ENCODE assay signal across 8 cellular contexts in the genomic region with DNA sequence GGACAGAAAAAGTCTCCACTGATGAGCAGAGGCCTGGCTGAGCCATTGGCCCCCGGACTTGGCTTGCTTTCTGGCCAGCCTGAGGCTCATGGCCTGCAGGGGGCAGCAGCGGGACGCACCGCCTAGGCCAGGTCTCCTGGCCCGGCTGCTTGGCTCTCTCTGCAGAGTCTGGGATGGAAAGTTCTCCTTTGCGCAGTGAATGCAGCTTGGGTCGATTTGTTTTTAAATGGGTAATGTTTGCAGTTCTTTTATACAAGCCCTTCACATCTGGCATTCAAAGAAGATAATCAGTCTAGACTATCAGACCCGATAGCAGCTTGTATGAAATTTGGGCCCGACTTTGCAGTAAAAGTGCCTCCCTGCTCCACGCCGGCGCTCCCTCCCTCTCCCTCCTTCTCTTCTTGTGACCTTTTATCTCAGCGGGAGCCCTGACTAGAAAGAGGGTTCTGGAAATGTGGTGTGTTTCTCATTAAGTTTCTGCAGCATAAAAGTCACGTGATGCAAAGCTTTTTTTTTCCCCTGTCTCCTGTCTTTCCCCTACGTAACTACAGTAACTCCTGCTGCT. TPM values are rescaled to one million over a fixed set of nuclear protein-coding genes. Genes with fewer than 3 reads are reported as not detected.
A peak's percentile ranks its signal among the peaks of the same experiment; 100 is the strongest.
DNase-seq lines count a peak whose midpoint lies in the region; ATAC-seq and TF ChIP-seq lines count a peak whose summit lies in the region.

No MANE protein-coding gene starts in this region.

- no peaks in the 10 kb centered on the region for H3K27me3 ChIP-seq in left lung

- H3K9me3 ChIP-seq in left lung = no peaks in the 10 kb centered on the region

- no peak overlapping the region for H3K27ac ChIP-seq in left lung

- no peaks in the 10 kb centered on the region for H3K36me3 ChIP-seq in left lung

- peak; percentile 93 for DNase-seq in GM03348 (ENCODE audit: low spot score)
- DNase-seq in NCI-H446 (lab: John Stamatoyannopoulos, UW) = peak; percentile 40 to 84
- DNase-seq in activated CD4-positive, alpha-beta T cell treated with anti-CD3 and anti-CD28 coated beads, Interleukin-2, amount 50 U/mL, for 24 hours (ENCODE audit: low read depth in 1 of 2, low spot score in 1 of 2) = peak; percentile 49 to 55
- peak; percentile 25 for DNase-seq in cortex of kidney (lab: John Stamatoyannopoulos, UW)
- peak; percentile 80 to 94 for DNase-seq in left lung
- DNase-seq in stimulated activated CD4-positive, alpha-beta T cell treated with anti-CD3 and anti-CD28 coated beads, Interleukin-4, amount 100 ng/mL, for 1 hour = peak; percentile 78

- ATAC-seq in HG02759 (IDR thresholded peaks at IDR 0.05; ENCODE audit: unreplicated experiment) (peak; percentile 50), left lung (peak; percentile 98), GM18858 (IDR thresholded peaks at IDR 0.05; ENCODE audit: unreplicated experiment) (no peak)

- TF ChIP-seq CTCF in left lung (IDR thresholded peaks at IDR 0.05) = peak; percentile 94 to 95

- intact Hi-C loops in left lung (cut with DNase I) = loop anchor here in 1 of 2 donors (5.0 kb wide), 1 partner anchor 1298 kb away; no protein-coding TSS in a partner anchor

- H3K4me3 ChIP-seq in left lung = no peak overlapping the region

- peaks cover 0 to 4% of the 10 kb centered on the region in 2 donors for H3K4me1 ChIP-seq in left lung

RNA-seq across cellular contexts. Expression of a gene that starts 59.9 kb away (rescaled TPM):
- total RNA-seq in left lung = 10 to 100 TPM; 17.6 to 22.6 TPM

Comparison
In these comparisons a context has a peak if more than half of its experiments do, and no peak if none do; other contexts are left out.
1. DNase-seq: peak in every context shown above with its lines; median percentile 93 in GM03348; 87 in left lung; 78 in stimulated activated CD4-positive, alpha-beta T cell treated with anti-CD3 and anti-CD28 coated beads, Interleukin-4, amount 100 ng/mL, for 1 hour; 62 in NCI-H446; 52 in activated CD4-positive, alpha-beta T cell treated with anti-CD3 and anti-CD28 coated beads, Interleukin-2, amount 50 U/mL, for 24 hours; 25 in cortex of kidney.